Comparison of ENCODE assay signal across 1 cellular context in the genomic region with DNA sequence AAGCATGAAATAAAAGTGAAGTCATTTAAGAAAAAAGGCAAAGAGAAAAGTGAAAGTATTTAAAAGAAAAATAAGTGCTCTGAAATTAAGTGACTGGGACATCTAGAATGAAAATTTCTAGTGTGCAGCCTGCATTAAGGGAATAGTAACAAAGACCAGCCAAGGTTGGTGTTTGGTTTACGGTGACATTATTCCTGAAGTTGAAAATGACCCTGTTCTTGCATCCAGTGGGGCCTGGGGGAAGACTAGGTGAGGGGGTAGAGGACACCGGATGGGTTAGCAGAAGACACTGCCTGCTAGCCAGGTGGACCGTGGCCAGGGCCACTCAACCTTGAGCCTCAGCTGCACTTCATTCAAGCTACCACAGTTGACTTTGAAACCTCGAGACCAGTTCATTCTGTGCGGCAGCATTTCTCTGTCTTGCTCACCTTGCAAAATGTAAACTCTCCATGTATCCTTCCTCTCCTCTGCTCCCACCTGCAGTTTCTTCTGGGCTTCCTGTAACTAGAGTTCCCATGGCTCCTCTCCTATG.
TF ChIP-seq lines count a peak whose summit lies in the region.

No MANE protein-coding gene starts in this region.

TF ChIP-seq in WTC11, 78 proteins besides CTCF, POLR2A, EP300 and RAD21 (continued from another document):
- no peak for TF ChIP-seq ZNF512 (CRISPR knock-in tag; IDR thresholded peaks at IDR 0.05; ENCODE audit: borderline replicate concordance)
TF ChIP-seq in WTC11: peak in this region for 0.
